Comparison of ENCODE assay signal across 1 cellular context in genomic region chr2:74806355-74806839, GRCh38.
A peak's percentile ranks its signal among the peaks of the same experiment; 100 is the strongest.
TF ChIP-seq lines count a peak whose summit lies in the region.

No MANE protein-coding gene starts in this region.

TF ChIP-seq in HepG2, 621 proteins besides CTCF, POLR2A, EP300 and RAD21 (continued from another document and continues in another):
- TF ChIP-seq ZNF574 (CRISPR knock-in tag; IDR thresholded peaks at IDR 0.05) (no peak), KMT2B (CRISPR knock-in tag; IDR thresholded peaks at IDR 0.05) (no peak), RFXAP (CRISPR knock-in tag; IDR thresholded peaks at IDR 0.05; ENCODE audit: borderline replicate concordance) (no peak), FOXA3 (CRISPR knock-in tag; IDR thresholded peaks at IDR 0.05) (peak; percentile 89), HNF4A (CRISPR knock-in tag; IDR thresholded peaks at IDR 0.05) (no peak; the same call in 1 of the 2 replicates), CENPT (CRISPR knock-in tag; IDR thresholded peaks at IDR 0.05; ENCODE audit: low read depth) (no peak), ZNF224 (CRISPR knock-in tag; IDR thresholded peaks at IDR 0.05) (no peak), RFXANK (CRISPR knock-in tag; IDR thresholded peaks at IDR 0.05) (no peak), ZNF333 (CRISPR knock-in tag; IDR thresholded peaks at IDR 0.05; ENCODE audit: borderline replicate concordance) (no peak), ZNF136 (CRISPR knock-in tag; IDR thresholded peaks at IDR 0.05; ENCODE audit: low read depth) (no peak), ZNF609 (CRISPR knock-in tag; IDR thresholded peaks at IDR 0.05; ENCODE audit: borderline replicate concordance) (peak; percentile 49; the same call in 1 of the 2 replicates), ZNF326 (CRISPR knock-in tag; IDR thresholded peaks at IDR 0.05; ENCODE audit: borderline replicate concordance) (no peak), ERF (CRISPR knock-in tag; IDR thresholded peaks at IDR 0.05) (0 out of 2 replicates have a peak, but pooled peaks have one; percentile 44), AFF4 (CRISPR knock-in tag; IDR thresholded peaks at IDR 0.05) (no peak), ZNF619 (CRISPR knock-in tag; IDR thresholded peaks at IDR 0.05) (no peak), NR2C2 (CRISPR knock-in tag; IDR thresholded peaks at IDR 0.05; ENCODE audit: borderline replicate concordance) (0 out of 2 replicates have a peak, but pooled peaks have one; percentile 18), ZBTB34 (CRISPR knock-in tag; IDR thresholded peaks at IDR 0.05) (no peak), ZKSCAN5 (CRISPR knock-in tag; IDR thresholded peaks at IDR 0.05) (peak; percentile 74; the same call in 1 of the 2 replicates), FOXK1 (CRISPR knock-in tag; IDR thresholded peaks at IDR 0.05; ENCODE audit: borderline replicate concordance, low read depth) (no peak; the same call in 1 of the 2 replicates), TBX2 (CRISPR knock-in tag; IDR thresholded peaks at IDR 0.05; ENCODE audit: borderline replicate concordance) (peak; percentile 76), ETV5 (CRISPR knock-in tag; IDR thresholded peaks at IDR 0.05; ENCODE audit: borderline replicate concordance) (peak; percentile 34; the same call in 1 of the 2 replicates)
- TF ChIP-seq, protein P1, sequence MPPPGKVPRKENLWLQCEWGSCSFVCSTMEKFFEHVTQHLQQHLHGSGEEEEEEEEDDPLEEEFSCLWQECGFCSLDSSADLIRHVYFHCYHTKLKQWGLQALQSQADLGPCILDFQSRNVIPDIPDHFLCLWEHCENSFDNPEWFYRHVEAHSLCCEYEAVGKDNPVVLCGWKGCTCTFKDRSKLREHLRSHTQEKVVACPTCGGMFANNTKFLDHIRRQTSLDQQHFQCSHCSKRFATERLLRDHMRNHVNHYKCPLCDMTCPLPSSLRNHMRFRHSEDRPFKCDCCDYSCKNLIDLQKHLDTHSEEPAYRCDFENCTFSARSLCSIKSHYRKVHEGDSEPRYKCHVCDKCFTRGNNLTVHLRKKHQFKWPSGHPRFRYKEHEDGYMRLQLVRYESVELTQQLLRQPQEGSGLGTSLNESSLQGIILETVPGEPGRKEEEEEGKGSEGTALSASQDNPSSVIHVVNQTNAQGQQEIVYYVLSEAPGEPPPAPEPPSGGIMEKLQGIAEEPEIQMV (CRISPR knock-in tag; IDR thresholded peaks at IDR 0.05; ENCODE audit: low read depth): no peak
- TF ChIP-seq, protein P2, sequence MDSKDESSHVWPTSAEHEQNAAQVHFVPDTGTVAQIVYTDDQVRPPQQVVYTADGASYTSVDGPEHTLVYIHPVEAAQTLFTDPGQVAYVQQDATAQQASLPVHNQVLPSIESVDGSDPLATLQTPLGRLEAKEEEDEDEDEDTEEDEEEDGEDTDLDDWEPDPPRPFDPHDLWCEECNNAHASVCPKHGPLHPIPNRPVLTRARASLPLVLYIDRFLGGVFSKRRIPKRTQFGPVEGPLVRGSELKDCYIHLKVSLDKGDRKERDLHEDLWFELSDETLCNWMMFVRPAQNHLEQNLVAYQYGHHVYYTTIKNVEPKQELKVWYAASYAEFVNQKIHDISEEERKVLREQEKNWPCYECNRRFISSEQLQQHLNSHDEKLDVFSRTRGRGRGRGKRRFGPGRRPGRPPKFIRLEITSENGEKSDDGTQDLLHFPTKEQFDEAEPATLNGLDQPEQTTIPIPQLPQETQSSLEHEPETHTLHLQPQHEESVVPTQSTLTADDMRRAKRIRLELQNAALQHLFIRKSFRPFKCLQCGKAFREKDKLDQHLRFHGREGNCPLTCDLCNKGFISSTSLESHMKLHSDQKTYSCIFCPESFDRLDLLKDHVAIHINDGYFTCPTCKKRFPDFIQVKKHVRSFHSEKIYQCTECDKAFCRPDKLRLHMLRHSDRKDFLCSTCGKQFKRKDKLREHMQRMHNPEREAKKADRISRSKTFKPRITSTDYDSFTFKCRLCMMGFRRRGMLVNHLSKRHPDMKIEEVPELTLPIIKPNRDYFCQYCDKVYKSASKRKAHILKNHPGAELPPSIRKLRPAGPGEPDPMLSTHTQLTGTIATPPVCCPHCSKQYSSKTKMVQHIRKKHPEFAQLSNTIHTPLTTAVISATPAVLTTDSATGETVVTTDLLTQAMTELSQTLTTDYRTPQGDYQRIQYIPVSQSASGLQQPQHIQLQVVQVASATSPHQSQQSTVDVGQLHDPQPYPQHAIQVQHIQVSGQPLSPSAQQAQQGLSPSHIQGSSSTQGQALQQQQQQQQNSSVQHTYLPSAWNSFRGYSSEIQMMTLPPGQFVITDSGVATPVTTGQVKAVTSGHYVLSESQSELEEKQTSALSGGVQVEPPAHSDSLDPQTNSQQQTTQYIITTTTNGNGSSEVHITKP (CRISPR knock-in tag; IDR thresholded peaks at IDR 0.05; ENCODE audit: low read depth): no peak
- TF ChIP-seq, protein P3, sequence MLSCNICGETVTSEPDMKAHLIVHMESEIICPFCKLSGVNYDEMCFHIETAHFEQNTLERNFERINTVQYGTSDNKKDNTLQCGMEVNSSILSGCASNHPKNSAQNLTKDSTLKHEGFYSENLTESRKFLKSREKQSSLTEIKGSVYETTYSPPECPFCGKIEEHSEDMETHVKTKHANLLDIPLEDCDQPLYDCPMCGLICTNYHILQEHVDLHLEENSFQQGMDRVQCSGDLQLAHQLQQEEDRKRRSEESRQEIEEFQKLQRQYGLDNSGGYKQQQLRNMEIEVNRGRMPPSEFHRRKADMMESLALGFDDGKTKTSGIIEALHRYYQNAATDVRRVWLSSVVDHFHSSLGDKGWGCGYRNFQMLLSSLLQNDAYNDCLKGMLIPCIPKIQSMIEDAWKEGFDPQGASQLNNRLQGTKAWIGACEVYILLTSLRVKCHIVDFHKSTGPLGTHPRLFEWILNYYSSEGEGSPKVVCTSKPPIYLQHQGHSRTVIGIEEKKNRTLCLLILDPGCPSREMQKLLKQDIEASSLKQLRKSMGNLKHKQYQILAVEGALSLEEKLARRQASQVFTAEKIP (CRISPR knock-in tag; IDR thresholded peaks at IDR 0.05; ENCODE audit: borderline replicate concordance): no peak
- TF ChIP-seq, protein P4, sequence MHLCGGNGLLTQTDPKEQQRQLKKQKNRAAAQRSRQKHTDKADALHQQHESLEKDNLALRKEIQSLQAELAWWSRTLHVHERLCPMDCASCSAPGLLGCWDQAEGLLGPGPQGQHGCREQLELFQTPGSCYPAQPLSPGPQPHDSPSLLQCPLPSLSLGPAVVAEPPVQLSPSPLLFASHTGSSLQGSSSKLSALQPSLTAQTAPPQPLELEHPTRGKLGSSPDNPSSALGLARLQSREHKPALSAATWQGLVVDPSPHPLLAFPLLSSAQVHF (CRISPR knock-in tag; IDR thresholded peaks at IDR 0.05): 0 out of 2 replicates have a peak, but pooled peaks have one; percentile 30
- TF ChIP-seq, protein P5, sequence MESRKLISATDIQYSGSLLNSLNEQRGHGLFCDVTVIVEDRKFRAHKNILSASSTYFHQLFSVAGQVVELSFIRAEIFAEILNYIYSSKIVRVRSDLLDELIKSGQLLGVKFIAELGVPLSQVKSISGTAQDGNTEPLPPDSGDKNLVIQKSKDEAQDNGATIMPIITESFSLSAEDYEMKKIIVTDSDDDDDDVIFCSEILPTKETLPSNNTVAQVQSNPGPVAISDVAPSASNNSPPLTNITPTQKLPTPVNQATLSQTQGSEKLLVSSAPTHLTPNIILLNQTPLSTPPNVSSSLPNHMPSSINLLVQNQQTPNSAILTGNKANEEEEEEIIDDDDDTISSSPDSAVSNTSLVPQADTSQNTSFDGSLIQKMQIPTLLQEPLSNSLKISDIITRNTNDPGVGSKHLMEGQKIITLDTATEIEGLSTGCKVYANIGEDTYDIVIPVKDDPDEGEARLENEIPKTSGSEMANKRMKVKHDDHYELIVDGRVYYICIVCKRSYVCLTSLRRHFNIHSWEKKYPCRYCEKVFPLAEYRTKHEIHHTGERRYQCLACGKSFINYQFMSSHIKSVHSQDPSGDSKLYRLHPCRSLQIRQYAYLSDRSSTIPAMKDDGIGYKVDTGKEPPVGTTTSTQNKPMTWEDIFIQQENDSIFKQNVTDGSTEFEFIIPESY (CRISPR knock-in tag; IDR thresholded peaks at IDR 0.05): no peak
- TF ChIP-seq, protein P6, sequence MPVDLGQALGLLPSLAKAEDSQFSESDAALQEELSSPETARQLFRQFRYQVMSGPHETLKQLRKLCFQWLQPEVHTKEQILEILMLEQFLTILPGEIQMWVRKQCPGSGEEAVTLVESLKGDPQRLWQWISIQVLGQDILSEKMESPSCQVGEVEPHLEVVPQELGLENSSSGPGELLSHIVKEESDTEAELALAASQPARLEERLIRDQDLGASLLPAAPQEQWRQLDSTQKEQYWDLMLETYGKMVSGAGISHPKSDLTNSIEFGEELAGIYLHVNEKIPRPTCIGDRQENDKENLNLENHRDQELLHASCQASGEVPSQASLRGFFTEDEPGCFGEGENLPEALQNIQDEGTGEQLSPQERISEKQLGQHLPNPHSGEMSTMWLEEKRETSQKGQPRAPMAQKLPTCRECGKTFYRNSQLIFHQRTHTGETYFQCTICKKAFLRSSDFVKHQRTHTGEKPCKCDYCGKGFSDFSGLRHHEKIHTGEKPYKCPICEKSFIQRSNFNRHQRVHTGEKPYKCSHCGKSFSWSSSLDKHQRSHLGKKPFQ (CRISPR knock-in tag; IDR thresholded peaks at IDR 0.05; ENCODE audit: insufficient replicate concordance): no peak
